Comparison of ENCODE assay signal across 1 cellular context in genomic region chr5:146448783-146449519, GRCh38.
A peak's percentile ranks its signal among the peaks of the same experiment; 100 is the strongest.
TF ChIP-seq lines count a peak whose summit lies in the region.

No MANE protein-coding gene starts in this region.

TF ChIP-seq in HepG2, 621 proteins besides CTCF, POLR2A, EP300 and RAD21 (continued from another document):
- peak in 1 of 2 experiments; percentile 78; a peak in 3 of 4 replicates for TF ChIP-seq REST (IDR thresholded peaks at IDR 0.05; ENCODE audit: borderline replicate concordance in 1 of 2, low read depth in 1 of 2, low read length in 2 of 2)
- no peak for TF ChIP-seq RARA (CRISPR knock-in tag; IDR thresholded peaks at IDR 0.05)
- no peak for TF ChIP-seq ZNF629 (CRISPR knock-in tag; conservative IDR thresholded peaks at IDR 0.05)
- no peak for TF ChIP-seq BCL3 (CRISPR knock-in tag; IDR thresholded peaks at IDR 0.05)
